ENCODE assay signal across 8 cellular contexts in genomic region chr10:92839191-92840085, GRCh38. TPM values are rescaled to one million over a fixed set of nuclear protein-coding genes. Genes with fewer than 3 reads are reported as not detected.
DNase-seq lines count a peak whose midpoint lies in the region; ATAC-seq, FAIRE-seq and TF ChIP-seq lines count a peak whose summit lies in the region.

No MANE protein-coding gene starts in this region.

- POLR2A ChIA-PET in PC-9 (lab: Charles Lee; ENCODE audit: unreplicated experiment), result no interaction called here

- H3K27ac ChIP-seq in pancreas (peak overlapping the region in 2 of 4 donors; percentile 25 to 27), PC-9 (no peak overlapping the region), sigmoid colon (no peak overlapping the region)

- FAIRE-seq in pancreas (lab: Jason Lieb, UNC), result no peak

- H3K4me3 ChIP-seq in epithelial cell of proximal tubule (ENCODE audit: low read depth, low read length) (no peak overlapping the region), pancreas (no peak overlapping the region), PC-9 (no peak overlapping the region), sigmoid colon (no peak overlapping the region)

- intact Hi-C loops in pancreas (cut with DNase I), result no loop called here
- intact Hi-C loops in PC-9 (cut with micrococcal nuclease; ENCODE audit: unreplicated experiment), result loop anchor here (5.0 kb wide), 2 partner anchors 43 to 147 kb away; no protein-coding TSS in a partner anchor
- intact Hi-C loops in sigmoid colon (cut with DNase I), result no loop called here

- no peak overlapping the region for H2AFZ ChIP-seq in PC-9

- no peaks in the 10 kb centered on the region for H3K36me3 ChIP-seq in pancreas
- no peaks in the 10 kb centered on the region for H3K36me3 ChIP-seq in PC-9 (ENCODE audit: low read depth)
- H3K36me3 ChIP-seq in sigmoid colon, result no peaks in the 10 kb centered on the region

- no peaks in the 10 kb centered on the region for H3K9me2 ChIP-seq in PC-9 (ENCODE audit: insufficient read depth)

- TF ChIP-seq CTCF in epithelial cell of proximal tubule (conservative IDR thresholded peaks at IDR 0.05; ENCODE audit: low read depth, low read length) (peak; percentile 51), pancreas (IDR thresholded peaks at IDR 0.05) (peak in 1 of 4 donors; percentile 7), PC-9 (conservative IDR thresholded peaks at IDR 0.05) (no peak), sigmoid colon (IDR thresholded peaks at IDR 0.05) (no peak)

- no peaks in the 10 kb centered on the region for H4K20me1 ChIP-seq in PC-9 (ENCODE audit: insufficient read depth)

- no peaks in the 10 kb centered on the region for H3F3A ChIP-seq in PC-9 (ENCODE audit: insufficient read depth, low read depth)

- H3K9me3 ChIP-seq in pancreas, result no peaks in the 10 kb centered on the region
- H3K9me3 ChIP-seq in PC-9 (ENCODE audit: insufficient read depth, low read depth), result no peaks in the 10 kb centered on the region
- no peaks in the 10 kb centered on the region for H3K9me3 ChIP-seq in sigmoid colon

- 21 to 25% methylated on average over 10 of the region's 10 CpGs for WGBS in pancreas, 2 donors
- 14 to 51% methylated on average over 10 of the region's 10 CpGs for WGBS in sigmoid colon, 2 donors

- ATAC-seq in pancreas (peak; percentile 33 to 74 (median 57)), GM18520 (IDR thresholded peaks at IDR 0.05; ENCODE audit: unreplicated experiment) (no peak)

- CTCF ChIA-PET in PC-9 (lab: Charles Lee), result interaction anchor here (0.6 kb wide), 1 partner anchor 33 kb away, joined by 5 read pairs; no protein-coding TSS in a partner anchor

- no TSS peak for BruUV-seq in PC-9 (replicated peaks; lab: Mats Ljungman, UMichigan)

- H3K4me1 ChIP-seq in pancreas (peaks cover 0 to 15% (median 12%) of the 10 kb centered on the region in 3 donors), PC-9 (replicated peaks; ENCODE audit: insufficient read depth) (peaks cover 8% of the 10 kb centered on the region), sigmoid colon (no peaks in the 10 kb centered on the region)

- DNase-seq in D341Med (ENCODE audit: low spot score) (peak; percentile 50), LHCN-M2 (ENCODE audit: low read depth) (peak; percentile 30), epithelial cell of proximal tubule (ENCODE audit: low read depth) (no peak), pancreas (peak in 5 of 6 donors; percentile 32 to 78 (median 58)), PC-9 (no peak), sigmoid colon (no peak)
- peak; percentile 81 for DNase-seq in activated CD4-positive, alpha-beta T cell treated with anti-CD3 and anti-CD28 coated beads for 48 hours

- TF ChIP-seq POLR2A in sigmoid colon (IDR thresholded peaks at IDR 0.05), result no peak

- no peak for TF ChIP-seq EP300 in sigmoid colon (IDR thresholded peaks at IDR 0.05)

- no peaks in the 10 kb centered on the region for H3K79me2 ChIP-seq in PC-9 (ENCODE audit: low read depth)

- H3K27me3 ChIP-seq in pancreas (no peaks in the 10 kb centered on the region), PC-9 (ENCODE audit: insufficient read depth, low read depth) (no peaks in the 10 kb centered on the region), sigmoid colon (no peaks in the 10 kb centered on the region)

- no peak overlapping the region for H3K4me2 ChIP-seq in PC-9

RNA-seq across cellular contexts. Expression of gene EXOC6, which starts 8.9 kb away (rescaled TPM):
- total RNA-seq in LHCN-M2 (2014; rRNA removed) (1.9 and 4.3 TPM in 2 replicates), epithelial cell of proximal tubule (12.1 and 12.5 TPM in 2 replicates), pancreas (10 to 100 TPM in 1 of 6 donors, 1 to 10 TPM in 5; 4.2 to 10.3 (median 7.7) TPM), PC-9 (2021) (9.3 and 12.5 TPM in 2 replicates), sigmoid colon (10 to 100 TPM; 16.6 to 20.2 (median 18.9) TPM)
- polyA plus RNA-seq in LHCN-M2 (2012), result 2.0 TPM
- polyA plus RNA-seq in pancreas (1 to 10 TPM; 5.0 to 7.2 TPM), sigmoid colon (10 to 100 TPM in 1 of 3 donors, 1 to 10 TPM in 2; 6.6 to 10.9 (median 9.1) TPM)

Comparison
In these comparisons a context has a peak if more than half of its experiments do, and no peak if none do; other contexts are left out.
1. DNase-seq: peak in D341Med (single experiment), LHCN-M2 (single experiment), activated CD4-positive, alpha-beta T cell treated with anti-CD3 and anti-CD28 coated beads for 48 hours (single experiment) and pancreas (5 of 6); none in epithelial cell of proximal tubule (single experiment), PC-9 (0 of 2) and sigmoid colon (single experiment).